In genomic region chr2:3197308-3197707, GRCh38 we compare ENCODE assay signal across 21 cellular contexts.
DNase-seq lines count a peak whose midpoint lies in the region; ATAC-seq, FAIRE-seq and TF ChIP-seq lines count a peak whose summit lies in the region.
"Had no signal": no experiment of that assay in that cellular context is flagged by ENCODE, and none has a peak within 500 bp of the region (broad histone marks: within the 10 kb centered on the region; RNA-seq: fewer than 3 reads in every experiment).

No MANE protein-coding gene starts in this region.

- ATAC-seq in GM21825 (IDR thresholded peaks at IDR 0.05; ENCODE audit: unreplicated experiment) (no peak), GM19023 (IDR thresholded peaks at IDR 0.05; ENCODE audit: unreplicated experiment) (no peak)
- ATAC-seq: Right ventricle myocardium inferior, T-cell had no signal

- no peak for DNase-seq in Karpas-422
- no peak for DNase-seq in bronchial epithelial cell (ENCODE audit: low read depth)
- DNase-seq in neural crest cell (ENCODE audit: low read depth, low spot score): no peak
- no peak for DNase-seq in OCI-M1 (lab: John Stamatoyannopoulos, UW)
- DNase-seq in NCI-H2107 treated with DMSO at 0.1 percent for 48 hours (lab: John Stamatoyannopoulos, UW; ENCODE audit: unreplicated experiment): no peak
- DNase-seq: Calu3, DMS153, DND-41, GOT3, NCI-H1092 treated with DMSO at 0.1 percent for 48 hours, NCI-H1436, NCI-H187, NCI-H2081 treated with DMSO at 0.1 percent for 48 hours, NCI-H345, NCI-H748 treated with DMSO at 0.1 percent for 48 hours, PC-9 had no signal

- H3K36me3 ChIP-seq in Karpas-422 (ENCODE audit: insufficient read depth, low read length) (no peaks in the 10 kb centered on the region), bronchial epithelial cell (ENCODE audit: control insufficient read depth, insufficient read depth, low read length) (peaks cover 7% of the 10 kb centered on the region)

- peaks cover 4% of the 10 kb centered on the region; the same call in 1 of the 2 replicates for H3K79me2 ChIP-seq in Karpas-422 (ENCODE audit: low read length)

- no peaks in the 10 kb centered on the region for H3K9me3 ChIP-seq in Karpas-422 (ENCODE audit: low read length)
- H3K9me3 ChIP-seq: SJCRH30 had no signal

- H3K4me3 Mint-ChIP-seq in neural crest cell: no peak overlapping the region
- H3K4me3 Mint-ChIP-seq: T-cell had no signal

- peak; percentile 86 for FAIRE-seq in bronchial epithelial cell (lab: Jason Lieb, UNC)

- no peak overlapping the region for H3K4me3 ChIP-seq in Karpas-422 (ENCODE audit: low read length)
- H3K4me3 ChIP-seq in bronchial epithelial cell (ENCODE audit: low read depth, low read length): no peak overlapping the region
- H3K4me3 ChIP-seq: PC-9, SJCRH30 had no signal

- peaks cover 13% of the 10 kb centered on the region for H3K4me1 Mint-ChIP-seq in neural crest cell

- peak overlapping the region; percentile 19 for H3K27ac Mint-ChIP-seq in neural crest cell (ENCODE audit: unreplicated experiment)
- H3K27ac Mint-ChIP-seq: T-cell had no signal

- peaks cover 32% of the 10 kb centered on the region for H3K4me1 ChIP-seq in Karpas-422 (ENCODE audit: low read length)
- H3K4me1 ChIP-seq: SJCRH30 had no signal

- H3K9me3 Mint-ChIP-seq in neural crest cell: no peaks in the 10 kb centered on the region
- H3K9me3 Mint-ChIP-seq: T-cell had no signal

- no peak overlapping the region for H2AFZ ChIP-seq in Karpas-422 (ENCODE audit: low read length)
- H2AFZ ChIP-seq: PC-9 had no signal

- H3K27ac ChIP-seq in Karpas-422 (ENCODE audit: low read length): peak overlapping the region; percentile 75
- H3K27ac ChIP-seq: PC-9, SJCRH30 had no signal

- no peaks in the 10 kb centered on the region for H3K36me3 Mint-ChIP-seq in neural crest cell (ENCODE audit: low read depth)

- no peak overlapping the region for H3K4me2 ChIP-seq in Karpas-422 (ENCODE audit: low read depth, low read length, poor library complexity, severe bottlenecking)
- H3K4me2 ChIP-seq: PC-9 had no signal

- no peaks in the 10 kb centered on the region for H4K20me1 ChIP-seq in Karpas-422 (ENCODE audit: insufficient read depth, low read depth, low read length)

- H3K27me3 Mint-ChIP-seq in neural crest cell (ENCODE audit: low read depth): no peaks in the 10 kb centered on the region
- H3K27me3 Mint-ChIP-seq: T-cell had no signal

- no peaks in the 10 kb centered on the region for H3K27me3 ChIP-seq in Karpas-422 (ENCODE audit: low read length)
- H3K27me3 ChIP-seq in bronchial epithelial cell (ENCODE audit: control insufficient read depth, insufficient read depth, low read length): no peaks in the 10 kb centered on the region
- H3K27me3 ChIP-seq: SJCRH30 had no signal

- 0 out of 2 replicates have a peak overlapping the region, but pooled peaks have one; percentile 2 for H3K9ac ChIP-seq in Karpas-422 (ENCODE audit: low read length)

- no peaks in the 10 kb centered on the region for H3K9me2 ChIP-seq in Karpas-422 (replicated peaks; ENCODE audit: insufficient read depth, low read length)

- TF ChIP-seq CTCF in bronchial epithelial cell (IDR thresholded peaks at IDR 0.05; ENCODE audit: insufficient read depth, low read length, severe bottlenecking) (no peak), neural crest cell (conservative IDR thresholded peaks at IDR 0.05) (no peak)
